Comparison of ENCODE assay signal across 20 cellular contexts in genomic region chr12:95017482-95017881, GRCh38.
"Had no signal": no experiment of that assay in that cellular context is flagged by ENCODE, and none has a peak within 500 bp of the region (broad histone marks: within the 10 kb centered on the region; RNA-seq: fewer than 3 reads in every experiment).

No MANE protein-coding gene starts in this region.

- ATAC-seq: effector memory CD8-positive, alpha-beta T cell; gastrocnemius medialis; heart right ventricle; naive thymus-derived CD4-positive, alpha-beta T cell; psoas muscle; right lobe of liver; stimulated activated memory B cell treated with anti-CD40 and anti-IgM and Interleukin-4, amounts not matched to agents 10 μg/mL and 1 μg/mL and 100 μg/mL, for 72 hours; stimulated activated naive CD8-positive, alpha-beta T cell treated with anti-CD3 and anti-CD28 coated beads, Interleukin-15, amount 100 ng/mL, for 72 hours; upper lobe of right lung had no signal

- H3K4me3 ChIP-seq: gastrocnemius medialis, heart right ventricle, psoas muscle, right lobe of liver, testis, tibial nerve, upper lobe of right lung, vagina had no signal

- H3K4me1 ChIP-seq: gastrocnemius medialis, heart right ventricle, psoas muscle, right lobe of liver, testis, tibial nerve, upper lobe of right lung, vagina had no signal

- H3K36me3 ChIP-seq: neutrophil, right lobe of liver, vagina had no signal

- H3K27ac Mint-ChIP-seq: dendritic cell treated with granulocyte-macrophage colony-stimulating factor and Interleukin-4, amounts not matched to agents 40 ng/mL and 50 ng/mL, for 4 days; effector memory CD8-positive, alpha-beta T cell; naive thymus-derived CD4-positive, alpha-beta T cell; stimulated activated memory B cell treated with anti-CD40 and anti-IgM and Interleukin-4, amounts not matched to agents 10 μg/mL and 1 μg/mL and 100 μg/mL, for 72 hours; stimulated activated naive CD8-positive, alpha-beta T cell treated with anti-CD3 and anti-CD28 coated beads, Interleukin-15, amount 100 ng/mL, for 72 hours had no signal

- H3K4me3 Mint-ChIP-seq: dendritic cell treated with granulocyte-macrophage colony-stimulating factor and Interleukin-4, amounts not matched to agents 40 ng/mL and 50 ng/mL, for 4 days; effector memory CD8-positive, alpha-beta T cell; naive thymus-derived CD4-positive, alpha-beta T cell; stimulated activated memory B cell treated with anti-CD40 and anti-IgM and Interleukin-4, amounts not matched to agents 10 μg/mL and 1 μg/mL and 100 μg/mL, for 72 hours; stimulated activated naive CD8-positive, alpha-beta T cell treated with anti-CD3 and anti-CD28 coated beads, Interleukin-15, amount 100 ng/mL, for 72 hours had no signal

- H3K27ac ChIP-seq: gastrocnemius medialis, heart right ventricle, neutrophil, psoas muscle, right lobe of liver, testis, tibial nerve, upper lobe of right lung, vagina had no signal

- DNase-seq: effector memory CD8-positive, alpha-beta T cell; gastrocnemius medialis; heart right ventricle; hypothalamus; kidney glomerular epithelial cell; naive thymus-derived CD4-positive, alpha-beta T cell; psoas muscle; retina; right lobe of liver; stimulated activated CD4-positive, alpha-beta T cell treated with anti-CD3 and anti-CD28 coated beads, Interleukin-15, amount 100 ng/mL, for 24 hours; stimulated activated CD4-positive, alpha-beta T cell treated with anti-CD3 and anti-CD28 coated beads, Interleukin-1b, Interleukin-23, amount 100 ng/mL, for 48 hours; stimulated activated CD4-positive, alpha-beta T cell treated with anti-CD3 and anti-CD28 coated beads, Interleukin-4, amount 100 ng/mL, for 24 hours; stimulated activated naive CD8-positive, alpha-beta T cell treated with anti-CD3 and anti-CD28 coated beads, Interleukin-15, amount 100 ng/mL, for 72 hours; testis; upper lobe of right lung had no signal

- H3K9me3 ChIP-seq: gastrocnemius medialis, neutrophil, psoas muscle, right lobe of liver, testis, tibial nerve, upper lobe of right lung, vagina had no signal

- H3K27me3 Mint-ChIP-seq: dendritic cell treated with granulocyte-macrophage colony-stimulating factor and Interleukin-4, amounts not matched to agents 40 ng/mL and 50 ng/mL, for 4 days; effector memory CD8-positive, alpha-beta T cell; stimulated activated memory B cell treated with anti-CD40 and anti-IgM and Interleukin-4, amounts not matched to agents 10 μg/mL and 1 μg/mL and 100 μg/mL, for 72 hours; stimulated activated naive CD8-positive, alpha-beta T cell treated with anti-CD3 and anti-CD28 coated beads, Interleukin-15, amount 100 ng/mL, for 72 hours had no signal

- H3K4me1 Mint-ChIP-seq: stimulated activated naive CD8-positive, alpha-beta T cell treated with anti-CD3 and anti-CD28 coated beads, Interleukin-15, amount 100 ng/mL, for 72 hours had no signal

- H3K27me3 ChIP-seq: gastrocnemius medialis, heart right ventricle, neutrophil, right lobe of liver, testis, tibial nerve, upper lobe of right lung, vagina had no signal
